ENCODE assay signal across 10 cellular contexts in genomic region chr11:13487661-13488030, GRCh38. TPM values are rescaled to one million over a fixed set of nuclear protein-coding genes. Genes with fewer than 3 reads are reported as not detected.
A peak's percentile ranks its signal among the peaks of the same experiment; 100 is the strongest.
DNase-seq lines count a peak whose midpoint lies in the region; FAIRE-seq and TF ChIP-seq lines count a peak whose summit lies in the region.
"Had no signal": no experiment of that assay in that cellular context is flagged by ENCODE, and none has a peak within 500 bp of the region (broad histone marks: within the 10 kb centered on the region; RNA-seq: fewer than 3 reads in every experiment).

No MANE protein-coding gene starts in this region.

- H3K36me3 Mint-ChIP-seq in neural crest cell (ENCODE audit: low read depth), result peaks cover 2% of the 10 kb centered on the region

- no peaks in the 10 kb centered on the region for H3K9me2 ChIP-seq in MM.1S (replicated peaks; ENCODE audit: insufficient read depth, low read length)

- H3K9me3 ChIP-seq in MM.1S (replicated peaks; ENCODE audit: insufficient read depth, low read length) (no peaks in the 10 kb centered on the region), transverse colon (no peaks in the 10 kb centered on the region), tibial nerve (peaks cover 0 to 5% (median 0%) of the 10 kb centered on the region in 4 donors)

- H3K36me3 ChIP-seq in MM.1S (replicated peaks; ENCODE audit: insufficient read depth, low read length), result no peaks in the 10 kb centered on the region
- H3K36me3 ChIP-seq in transverse colon, result no peaks in the 10 kb centered on the region
- H3K36me3 ChIP-seq in tibial nerve, result no peaks in the 10 kb centered on the region

- TF ChIP-seq POLR2A in transverse colon (IDR thresholded peaks at IDR 0.05), result no peak
- TF ChIP-seq POLR2A in tibial nerve (IDR thresholded peaks at IDR 0.05), result no peak

- TF ChIP-seq CTCF in D721Med (IDR thresholded peaks at IDR 0.05; ENCODE audit: insufficient read depth, missing control alignments) (peak; percentile 0), GM20000 (IDR thresholded peaks at IDR 0.05; ENCODE audit: extremely low read depth, missing control alignments) (peak; percentile 17), MM.1S (IDR thresholded peaks at IDR 0.05; ENCODE audit: low read length) (peak; percentile 25), neural crest cell (conservative IDR thresholded peaks at IDR 0.05) (peak; percentile 6), transverse colon (IDR thresholded peaks at IDR 0.05) (peak in 2 of 5 experiments; percentile 30 to 31), tibial nerve (IDR thresholded peaks at IDR 0.05) (no peak)

- H3K4me1 Mint-ChIP-seq in neural crest cell, result no peaks in the 10 kb centered on the region

- H3K27me3 ChIP-seq in MM.1S (replicated peaks; ENCODE audit: insufficient read depth, low read length), result no peaks in the 10 kb centered on the region
- no peaks in the 10 kb centered on the region for H3K27me3 ChIP-seq in transverse colon
- H3K27me3 ChIP-seq in tibial nerve, result no peaks in the 10 kb centered on the region

- H3K27ac Mint-ChIP-seq in neural crest cell (ENCODE audit: unreplicated experiment), result no peak overlapping the region

- H3K4me2 ChIP-seq in MM.1S (ENCODE audit: low read depth, low read length), result no peak overlapping the region

- TF ChIP-seq EP300 in transverse colon (IDR thresholded peaks at IDR 0.05; ENCODE audit: low read depth) (no peak), tibial nerve (IDR thresholded peaks at IDR 0.05) (no peak)

- no peaks in the 10 kb centered on the region for H3K27me3 Mint-ChIP-seq in neural crest cell (ENCODE audit: low read depth)

- H3K4me3 Mint-ChIP-seq in neural crest cell, result no peak overlapping the region

- H3K9ac ChIP-seq in MM.1S (ENCODE audit: low read length), result no peak overlapping the region

- 40 to 64% methylated on average over 3 to 5 of the region's 5 CpGs for WGBS in transverse colon (ENCODE audit: low coverage in 1 of 2), 2 donors
- 60 to 66% methylated on average over 5 of the region's 5 CpGs for WGBS in tibial nerve, 2 donors

- no peaks in the 10 kb centered on the region for H3F3A ChIP-seq in MM.1S (ENCODE audit: insufficient read depth, low read length)

- no peaks in the 10 kb centered on the region for H3K79me2 ChIP-seq in MM.1S (ENCODE audit: low read length)

- H3K9me3 Mint-ChIP-seq in neural crest cell, result peaks cover 6% of the 10 kb centered on the region

- in situ Hi-C loops in transverse colon (cut with MboI; ENCODE audit: low pct_ligation_motif_present in 1 of 4, low pct_unique_long_range_greater_than_20kb in 1 of 4, low sequenced_read_pairs in 3 of 4), result no loop called here

- no peaks in the 10 kb centered on the region for H4K20me1 ChIP-seq in MM.1S (ENCODE audit: insufficient read depth, low read length)

- intact Hi-C loops in transverse colon (cut with DNase I; ENCODE audit: low total_unique reads), result no loop called here

- H3K4me3 ChIP-seq in MM.1S (ENCODE audit: low read length) (no peak overlapping the region), transverse colon (no peak overlapping the region), tibial nerve (no peak overlapping the region)

- H3K27ac ChIP-seq in MM.1S (ENCODE audit: low read length) (no peak overlapping the region), transverse colon (no peak overlapping the region), tibial nerve (no peak overlapping the region)
- H3K27ac ChIP-seq: skin epidermis had no signal

- no peak overlapping the region for H2AFZ ChIP-seq in MM.1S (ENCODE audit: low read length)

- no peak for DNase-seq in D721Med (ENCODE audit: insufficient read length, low spot score)
- DNase-seq in GM20000 (ENCODE audit: low spot score), result peak; percentile 25
- no peak for DNase-seq in MM.1S
- DNase-seq in central memory CD4-positive, alpha-beta T cell, result peak; percentile 34
- DNase-seq in neural crest cell (ENCODE audit: low read depth, low spot score), result no peak
- DNase-seq in HCEC 1CT, result no peak
- no peak for DNase-seq in transverse colon
- no peak for DNase-seq in tibial nerve (ENCODE audit: low spot score in 2 of 2)

- H3K4me1 ChIP-seq in MM.1S (ENCODE audit: low read length) (no peaks in the 10 kb centered on the region), transverse colon (no peaks in the 10 kb centered on the region), tibial nerve (no peaks in the 10 kb centered on the region)

- no peak for FAIRE-seq in D721Med (lab: Jason Lieb, UNC)

RNA-seq across cellular contexts. Expression of gene PTH, which starts 8.2 kb away (rescaled TPM):
- total RNA-seq in neural crest cell, result not detected in 2 replicates
- not detected for total RNA-seq in transverse colon
- not detected for total RNA-seq in tibial nerve
- total RNA-seq: T-helper 1 cell treated with Interleukin-12 subunit alpha and Interleukin-12 subunit beta and Interleukin-4 antibody, amounts not matched to agents 30 ng/mL and 1 ng/mL, for 36 hours had no signal

RNA-seq across cellular contexts. Expression of gene BTBD10, which starts 24.6 kb away (rescaled TPM):
- total RNA-seq in neural crest cell (28.2 and 29.0 TPM in 2 replicates), transverse colon (10 to 100 TPM in 3 of 4 donors, 1 to 10 TPM in 1; 9.0 to 39.9 (median 32.9) TPM), tibial nerve (10 to 100 TPM; 29.8 to 37.0 (median 33.7) TPM)

Comparison
In these comparisons a context has a peak if more than half of its experiments do, and no peak if none do; other contexts are left out.
1. DNase-seq: peak in GM20000 (single experiment) and central memory CD4-positive, alpha-beta T cell (single experiment); none in D721Med (single experiment), MM.1S (single experiment), neural crest cell (single experiment), HCEC 1CT (single experiment), transverse colon (single experiment) and tibial nerve (0 of 2).
2. CTCF ChIP-seq: peak in D721Med (single experiment), GM20000 (single experiment), MM.1S (single experiment) and neural crest cell (single experiment); none in tibial nerve (0 of 5).